ENCODE assay signal across 8 cellular contexts in the genomic region with DNA sequence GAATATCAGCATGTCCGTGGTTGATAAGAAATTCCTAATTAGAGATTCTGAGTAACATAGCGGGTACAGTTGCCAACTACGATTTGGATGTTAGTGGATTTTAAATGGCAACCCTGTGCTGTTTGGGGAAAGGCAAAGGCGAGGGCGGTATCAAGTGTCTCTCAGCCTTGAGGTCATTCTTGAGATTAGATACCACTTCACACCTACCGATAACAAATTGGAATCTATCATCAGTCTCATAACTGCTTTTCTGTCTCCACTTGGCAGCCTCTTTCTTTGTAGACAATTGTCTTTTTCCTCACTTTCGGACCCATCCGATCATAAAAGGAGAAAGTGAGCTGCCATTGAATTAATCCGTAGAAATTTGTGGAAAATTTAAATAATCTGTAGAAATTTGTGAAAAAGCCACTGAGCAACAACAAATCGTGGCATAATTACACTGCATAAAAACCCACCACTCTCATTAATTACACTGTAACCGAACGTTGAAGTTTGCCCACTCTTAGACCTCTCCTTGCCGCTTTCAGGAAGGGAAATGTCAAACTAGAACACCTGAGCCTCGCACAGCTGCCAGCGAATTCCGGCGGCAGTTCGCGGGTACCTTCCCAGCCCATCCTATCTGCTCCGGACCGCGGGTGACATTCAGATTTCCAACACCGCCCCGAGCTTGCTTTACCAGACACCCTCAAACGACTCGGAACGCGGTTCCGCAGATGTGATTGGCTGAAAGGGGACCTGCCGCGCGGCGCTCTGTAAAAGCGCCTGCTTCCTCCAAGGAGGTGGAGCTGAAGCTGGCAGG. TPM values are rescaled to one million over a fixed set of nuclear protein-coding genes. Genes with fewer than 3 reads are reported as not detected.
A peak's percentile ranks its signal among the peaks of the same experiment; 100 is the strongest.
DNase-seq lines count a peak whose midpoint lies in the region; ATAC-seq, FAIRE-seq and TF ChIP-seq lines count a peak whose summit lies in the region.

No MANE protein-coding gene starts in this region.

- peak overlapping the region; percentile 87 to 88 for H3K27ac ChIP-seq in thoracic aorta

- H3K27me3 Mint-ChIP-seq in activated T-helper 1 cell treated with anti-CD3 and anti-CD28 coated beads, Interleukin-12 subunit alpha, Interleukin-12 subunit beta, Interleukin-2, Interleukin-4 antibody, amounts not matched to agents 30 ng/mL and 10 ng/mL and 1 ng/mL, durations not matched to agents 14 hours and 24 hours and 36 hours (ENCODE audit: insufficient read depth), result peaks cover 85% of the 10 kb centered on the region
- H3K27me3 Mint-ChIP-seq in naive thymus-derived CD8-positive, alpha-beta T cell, result peaks cover 0 to 32% (median 7%) of the 10 kb centered on the region in 5 donors

- no peaks in the 10 kb centered on the region for H3K36me3 ChIP-seq in thoracic aorta

- ATAC-seq in HG03103 (IDR thresholded peaks at IDR 0.05; ENCODE audit: low read depth, unreplicated experiment), result peak; percentile 25
- ATAC-seq in naive thymus-derived CD8-positive, alpha-beta T cell, result peak; percentile 37 to 38
- peak; percentile 25 for ATAC-seq in thoracic aorta (ENCODE audit: insufficient number of reproducible peaks, low FRiP score, low read depth)

- DNase-seq in GM12892 (ENCODE audit: insufficient read length) (peak; percentile 33), NCI-H774 (lab: John Stamatoyannopoulos, UW) (peak; percentile 91), fibroblast of mammary gland (ENCODE audit: low read depth) (no peak), thoracic aorta (ENCODE audit: low spot score) (no peak)
- DNase-seq in activated T-helper 1 cell treated with anti-CD3 and anti-CD28 coated beads, Interleukin-12 subunit alpha, Interleukin-12 subunit beta, Interleukin-2, Interleukin-4 antibody, amounts not matched to agents 30 ng/mL and 10 ng/mL and 1 ng/mL, durations not matched to agents 14 hours and 24 hours and 36 hours (ENCODE audit: low spot score), result no peak
- DNase-seq in naive thymus-derived CD8-positive, alpha-beta T cell, result peak in 7 of 10 donors; percentile 25 to 80 (median 46)
- no peak for DNase-seq in NK-92 treated with Interleukin-12 subunit alpha and Interleukin-12 subunit beta, amount 100 ng/mL, for 24 hours (lab: John Stamatoyannopoulos, UW)

- H3K9me3 ChIP-seq in thoracic aorta, result no peaks in the 10 kb centered on the region

- H3K4me1 Mint-ChIP-seq in activated T-helper 1 cell treated with anti-CD3 and anti-CD28 coated beads, Interleukin-12 subunit alpha, Interleukin-12 subunit beta, Interleukin-2, Interleukin-4 antibody, amounts not matched to agents 30 ng/mL and 10 ng/mL and 1 ng/mL, durations not matched to agents 14 hours and 24 hours and 36 hours (ENCODE audit: low read depth), result peaks cover 56% of the 10 kb centered on the region
- H3K4me1 Mint-ChIP-seq in naive thymus-derived CD8-positive, alpha-beta T cell, result peaks cover 37 to 85% (median 68%) of the 10 kb centered on the region in 4 donors

- peak overlapping the region; percentile 93 for H3K4me3 ChIP-seq in fibroblast of mammary gland (ENCODE audit: control insufficient read depth, low read depth, low read length)
- peak overlapping the region; percentile 91 for H3K4me3 ChIP-seq in thoracic aorta

- peak overlapping the region; percentile 52 for H3K27ac Mint-ChIP-seq in activated T-helper 1 cell treated with anti-CD3 and anti-CD28 coated beads, Interleukin-12 subunit alpha, Interleukin-12 subunit beta, Interleukin-2, Interleukin-4 antibody, amounts not matched to agents 30 ng/mL and 10 ng/mL and 1 ng/mL, durations not matched to agents 14 hours and 24 hours and 36 hours
- H3K27ac Mint-ChIP-seq in naive thymus-derived CD8-positive, alpha-beta T cell, result peak overlapping the region; percentile 64 to 97 (median 92)

- H3K9me3 Mint-ChIP-seq in activated T-helper 1 cell treated with anti-CD3 and anti-CD28 coated beads, Interleukin-12 subunit alpha, Interleukin-12 subunit beta, Interleukin-2, Interleukin-4 antibody, amounts not matched to agents 30 ng/mL and 10 ng/mL and 1 ng/mL, durations not matched to agents 14 hours and 24 hours and 36 hours, result no peaks in the 10 kb centered on the region
- no peaks in the 10 kb centered on the region for H3K9me3 Mint-ChIP-seq in naive thymus-derived CD8-positive, alpha-beta T cell

- POLR2A ChIA-PET in naive thymus-derived CD8-positive, alpha-beta T cell (lab: Charles Lee), result interaction anchor here (1.2 to 2.6 kb wide), 2 partner anchors 156 to 1591 kb away, joined by 3 to 8 read pairs; a partner anchor contains a TSS

- no peak for TF ChIP-seq POLR2A in GM12892 (IDR thresholded peaks at IDR 0.05; ENCODE audit: low read depth, low read length)

- intact Hi-C loops in activated T-helper 1 cell treated with anti-CD3 and anti-CD28 coated beads, Interleukin-12 subunit alpha, Interleukin-12 subunit beta, Interleukin-2, Interleukin-4 antibody, amounts not matched to agents 30 ng/mL and 10 ng/mL and 1 ng/mL, durations not matched to agents 14 hours and 24 hours and 36 hours (cut with micrococcal nuclease), result loop anchor here (5.0 to 10.0 kb wide), 2 partner anchors 262 to 540 kb away; no protein-coding TSS in a partner anchor

- TF ChIP-seq CTCF in fibroblast of mammary gland (conservative IDR thresholded peaks at IDR 0.05; ENCODE audit: control insufficient read depth, insufficient read depth, low read depth, low read length), result no peak
- TF ChIP-seq CTCF in thoracic aorta (IDR thresholded peaks at IDR 0.05), result no peak

- no peaks in the 10 kb centered on the region for H3K36me3 Mint-ChIP-seq in activated T-helper 1 cell treated with anti-CD3 and anti-CD28 coated beads, Interleukin-12 subunit alpha, Interleukin-12 subunit beta, Interleukin-2, Interleukin-4 antibody, amounts not matched to agents 30 ng/mL and 10 ng/mL and 1 ng/mL, durations not matched to agents 14 hours and 24 hours and 36 hours (ENCODE audit: low read depth)
- H3K36me3 Mint-ChIP-seq in naive thymus-derived CD8-positive, alpha-beta T cell, result peaks cover 0 to 2% (median 0%) of the 10 kb centered on the region in 3 donors

- H3K4me3 Mint-ChIP-seq in activated T-helper 1 cell treated with anti-CD3 and anti-CD28 coated beads, Interleukin-12 subunit alpha, Interleukin-12 subunit beta, Interleukin-2, Interleukin-4 antibody, amounts not matched to agents 30 ng/mL and 10 ng/mL and 1 ng/mL, durations not matched to agents 14 hours and 24 hours and 36 hours, result peak overlapping the region; percentile 87
- peak overlapping the region; percentile 90 to 99 (median 93) for H3K4me3 Mint-ChIP-seq in naive thymus-derived CD8-positive, alpha-beta T cell

- H3K27me3 ChIP-seq in thoracic aorta (replicated peaks; ENCODE audit: insufficient read depth), result no peaks in the 10 kb centered on the region

- peaks cover 16 to 36% of the 10 kb centered on the region in 2 donors for H3K4me1 ChIP-seq in thoracic aorta (ENCODE audit: control insufficient read depth in 1 of 2, low read depth in 2 of 2)

- peak; percentile 33 for FAIRE-seq in GM12892 (lab: Jason Lieb, UNC)

RNA-seq across cellular contexts. Expression of a gene that starts 0.8 kb away (rescaled TPM):
- 3.9 TPM for polyA plus RNA-seq in GM12892 (2012; ENCODE audit: missing spikeins)
- 0.29 and 0.39 TPM in 2 replicates for total RNA-seq in activated T-helper 1 cell treated with anti-CD3 and anti-CD28 coated beads, Interleukin-12 subunit alpha, Interleukin-12 subunit beta, Interleukin-2, Interleukin-4 antibody, amounts not matched to agents 30 ng/mL and 10 ng/mL and 1 ng/mL, durations not matched to agents 14 hours and 24 hours and 36 hours
- 10 to 100 TPM; 23.0 to 25.0 TPM for total RNA-seq in naive thymus-derived CD8-positive, alpha-beta T cell
- 1 to 10 TPM; 2.0 to 4.2 (median 3.6) TPM for polyA plus RNA-seq in naive thymus-derived CD8-positive, alpha-beta T cell
- total RNA-seq in thoracic aorta, result 10 to 100 TPM; 11.9 to 23.1 TPM

Comparison
In these comparisons a context has a peak if more than half of its experiments do, and no peak if none do; other contexts are left out.
1. DNase-seq: peak in GM12892 (single experiment), NCI-H774 (single experiment) and naive thymus-derived CD8-positive, alpha-beta T cell (7 of 10); none in activated T-helper 1 cell treated with anti-CD3 and anti-CD28 coated beads, Interleukin-12 subunit alpha, Interleukin-12 subunit beta, Interleukin-2, Interleukin-4 antibody, amounts not matched to agents 30 ng/mL and 10 ng/mL and 1 ng/mL, durations not matched to agents 14 hours and 24 hours and 36 hours (single experiment), fibroblast of mammary gland (single experiment), thoracic aorta (single experiment) and NK-92 treated with Interleukin-12 subunit alpha and Interleukin-12 subunit beta, amount 100 ng/mL, for 24 hours (single experiment).
2. Peak in every context shown above with its lines, with median percentiles within 50 percentile points of each other: ATAC-seq.